ENCODE assay signal across 8 cellular contexts in genomic region chr11:119065369-119065768, GRCh38. TPM values are rescaled to one million over a fixed set of nuclear protein-coding genes. Genes with fewer than 3 reads are reported as not detected.
DNase-seq lines count a peak whose midpoint lies in the region; ATAC-seq and TF ChIP-seq lines count a peak whose summit lies in the region.

No MANE protein-coding gene starts in this region.

- H3K36me3 Mint-ChIP-seq in stimulated activated naive B cell treated with anti-CD40 and anti-IgM and Interleukin-4, amounts not matched to agents 10 μg/mL and 1 μg/mL and 100 μg/mL, for 72 hours, result peaks cover 14 to 16% of the 10 kb centered on the region in 2 donors

- H3K4me3 ChIP-seq in fibroblast of mammary gland (ENCODE audit: control insufficient read depth, low read depth, low read length), result no peak overlapping the region

- H3K4me1 Mint-ChIP-seq in stimulated activated naive B cell treated with anti-CD40 and anti-IgM and Interleukin-4, amounts not matched to agents 10 μg/mL and 1 μg/mL and 100 μg/mL, for 72 hours, result peaks cover 10 to 36% of the 10 kb centered on the region in 2 donors

- no peak overlapping the region for H3K4me3 Mint-ChIP-seq in stimulated activated naive B cell treated with anti-CD40 and anti-IgM and Interleukin-4, amounts not matched to agents 10 μg/mL and 1 μg/mL and 100 μg/mL, for 72 hours

- no peaks in the 10 kb centered on the region for H3K27me3 Mint-ChIP-seq in stimulated activated naive B cell treated with anti-CD40 and anti-IgM and Interleukin-4, amounts not matched to agents 10 μg/mL and 1 μg/mL and 100 μg/mL, for 72 hours

- no peak for ATAC-seq in stimulated activated naive B cell treated with anti-CD40 and anti-IgM and Interleukin-4, amounts not matched to agents 10 μg/mL and 1 μg/mL and 100 μg/mL, for 72 hours (replicated peaks)
- ATAC-seq in GM21528 (IDR thresholded peaks at IDR 0.05; ENCODE audit: low FRiP score, unreplicated experiment) (no peak), HG03521 (IDR thresholded peaks at IDR 0.05; ENCODE audit: unreplicated experiment) (no peak), GM21390 (IDR thresholded peaks at IDR 0.05; ENCODE audit: unreplicated experiment) (no peak)

- peak overlapping the region; percentile 25 for H3K27ac Mint-ChIP-seq in stimulated activated naive B cell treated with anti-CD40 and anti-IgM and Interleukin-4, amounts not matched to agents 10 μg/mL and 1 μg/mL and 100 μg/mL, for 72 hours

- TF ChIP-seq CTCF in fibroblast of mammary gland (conservative IDR thresholded peaks at IDR 0.05; ENCODE audit: control insufficient read depth, insufficient read depth, low read depth, low read length), result peak; percentile 62

- DNase-seq in ELR (ENCODE audit: low read depth) (peak; percentile 65), LHCN-M2 (ENCODE audit: low read depth) (peak; percentile 25), fibroblast of mammary gland (ENCODE audit: low read depth) (peak; percentile 61)
- DNase-seq in activated CD4-positive, alpha-beta T cell treated with anti-CD3 and anti-CD28 coated beads for 48 hours, result peak; percentile 61
- DNase-seq in stimulated activated naive B cell treated with anti-CD40 and anti-IgM and Interleukin-4, amounts not matched to agents 10 μg/mL and 1 μg/mL and 100 μg/mL, for 72 hours, result no peak

- H3K9me3 Mint-ChIP-seq in stimulated activated naive B cell treated with anti-CD40 and anti-IgM and Interleukin-4, amounts not matched to agents 10 μg/mL and 1 μg/mL and 100 μg/mL, for 72 hours, result no peaks in the 10 kb centered on the region

RNA-seq across cellular contexts. Expression of gene VPS11, which starts 2.2 kb away (rescaled TPM):
- 22.3 and 25.1 TPM in 2 replicates for total RNA-seq in LHCN-M2 (2014; rRNA removed)
- 36.8 TPM for polyA plus RNA-seq in LHCN-M2 (2012)

RNA-seq across cellular contexts. Expression of gene HYOU1, which starts 8.4 kb away (rescaled TPM):
- 96.4 and 124 TPM in 2 replicates for total RNA-seq in LHCN-M2 (2014; rRNA removed)
- polyA plus RNA-seq in LHCN-M2 (2012), result 60.7 TPM

RNA-seq across cellular contexts. Expression of gene HMBS, which starts 19.3 kb away (rescaled TPM):
- total RNA-seq in LHCN-M2 (2014; rRNA removed), result 10.4 and 13.4 TPM in 2 replicates
- polyA plus RNA-seq in LHCN-M2 (2012), result 41.2 TPM

RNA-seq across cellular contexts. Expression of gene SLC37A4, which starts 34.7 kb away (rescaled TPM):
- 16.4 and 21.5 TPM in 2 replicates for total RNA-seq in LHCN-M2 (2014; rRNA removed)
- 8.2 TPM for polyA plus RNA-seq in LHCN-M2 (2012)

RNA-seq across cellular contexts. Expression of gene DPAGT1, which starts 36.3 kb away (rescaled TPM):
- 38.9 and 51.5 TPM in 2 replicates for total RNA-seq in LHCN-M2 (2014; rRNA removed)
- polyA plus RNA-seq in LHCN-M2 (2012), result 30.5 TPM
